7 cellular contexts compared by ENCODE assay signal in the genomic region with DNA sequence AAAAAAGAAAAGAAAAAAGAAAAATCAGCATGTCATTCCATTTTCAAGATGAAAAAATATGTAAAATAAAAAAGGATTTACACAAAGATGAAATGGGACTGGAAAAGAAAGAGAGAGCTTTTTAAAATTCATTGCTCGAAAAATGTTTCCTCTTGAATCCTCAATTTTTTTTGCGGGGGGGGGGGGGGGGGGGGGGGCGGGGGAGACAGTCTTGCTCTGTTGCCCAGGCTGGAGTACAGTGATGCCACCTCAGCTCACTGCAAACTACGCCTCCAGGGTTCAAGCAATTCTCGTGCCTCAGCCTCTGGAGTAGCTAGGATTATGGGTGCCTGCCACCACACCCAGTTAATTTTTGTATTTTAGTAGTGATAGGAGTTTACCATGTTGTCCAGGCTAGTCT.
"Had no signal": no experiment of that assay in that cellular context is flagged by ENCODE, and none has a peak within 500 bp of the region (broad histone marks: within the 10 kb centered on the region; RNA-seq: fewer than 3 reads in every experiment).

No MANE protein-coding gene starts in this region.

- DNase-seq: GM23248, GOT3, H7, HFFc6 had no signal

- FAIRE-seq: HTR-8/SVneo had no signal

- H2AFZ ChIP-seq: GM23248 had no signal

- H3K4me3 ChIP-seq: GM23248, HAP-1 had no signal

- ATAC-seq: HCT116 had no signal

- H3K9ac ChIP-seq: GM23248 had no signal

- H3K27ac ChIP-seq: GM23248 had no signal

- H3K36me3 ChIP-seq: HAP-1 had no signal

- H3K9me3 ChIP-seq: HAP-1 had no signal
